In genomic region chr11:68127791-68128681, GRCh38 we compare ENCODE assay signal across 9 cellular contexts. TPM values are rescaled to one million over a fixed set of nuclear protein-coding genes. Genes with fewer than 3 reads are reported as not detected.
DNase-seq lines count a peak whose midpoint lies in the region; ATAC-seq and TF ChIP-seq lines count a peak whose summit lies in the region.
"Had no signal": no experiment of that assay in that cellular context is flagged by ENCODE, and none has a peak within 500 bp of the region (broad histone marks: within the 10 kb centered on the region; RNA-seq: fewer than 3 reads in every experiment).

No MANE protein-coding gene starts in this region.

- no peak overlapping the region for H3K27ac ChIP-seq in AG04450 (ENCODE audit: low read depth, low read length)
- H3K27ac ChIP-seq in SJSA1 = no peak overlapping the region
- H3K27ac ChIP-seq in neuronal stem cell (replicated peaks; ENCODE audit: low read length) = no peak overlapping the region
- no peak overlapping the region for H3K27ac ChIP-seq in foreskin keratinocyte

- H4K91ac ChIP-seq in neuronal stem cell (ENCODE audit: low read depth, low read length, poor library complexity) = no peak overlapping the region

- H3K14ac ChIP-seq in neuronal stem cell (ENCODE audit: low read length) = peak overlapping the region; percentile 47

- peaks cover 15% of the 10 kb centered on the region for H3K9me3 ChIP-seq in AG04450 (ENCODE audit: control insufficient read depth, insufficient read depth, low read length)
- peaks cover 11% of the 10 kb centered on the region for H3K9me3 ChIP-seq in SJSA1 (replicated peaks)
- H3K9me3 ChIP-seq in neuronal stem cell (replicated peaks in 1 of 2; ENCODE audit: control insufficient read depth in 2 of 2, insufficient read depth in 1 of 2, low read depth in 1 of 2, low read length in 2 of 2) = peaks cover 10 to 12% of the 10 kb centered on the region in 2 donors

- no peak overlapping the region for H2BK5ac ChIP-seq in neuronal stem cell (ENCODE audit: low read length)

- H3K18ac ChIP-seq in neuronal stem cell (ENCODE audit: low read length) = peak overlapping the region; percentile 90

- no peak for TF ChIP-seq CTCF in AG04450 (IDR thresholded peaks at IDR 0.05; ENCODE audit: low read depth, low read length)
- no peak for TF ChIP-seq CTCF in foreskin keratinocyte (conservative IDR thresholded peaks at IDR 0.05)

- H3K23ac ChIP-seq in neuronal stem cell (ENCODE audit: low read depth, low read length, poor library complexity) = peak overlapping the region; percentile 95

- no CpG with 5 or more reads among the region's 48 CpGs for WGBS in neuronal stem cell (ENCODE audit: extremely low coverage in 2 of 2, insufficient read length in 2 of 2, insufficient replicate concordance in 1 of 2), 2 donors

- no peak overlapping the region for H3K27ac Mint-ChIP-seq in activated naive CD4-positive, alpha-beta T cell treated with anti-CD3 and anti-CD28 coated beads, Interleukin-2, amount 10 ng/mL, durations not matched to agents 7 days and 5 days
- H3K27ac Mint-ChIP-seq: stimulated activated naive CD8-positive, alpha-beta T cell treated with anti-CD3 and anti-CD28 coated beads, Interleukin-15, Interleukin-2, amounts not matched to agents 100 ng/mL and 50 ng/mL, for 24 hours had no signal

- peak overlapping the region; percentile 100 for H2AK5ac ChIP-seq in neuronal stem cell (ENCODE audit: low read depth, low read length)

- H3K4me2 ChIP-seq in neuronal stem cell (ENCODE audit: insufficient read depth, low read length, poor library complexity, severe bottlenecking) = peak overlapping the region; percentile 66

- peak overlapping the region; percentile 10 for H2BK12ac ChIP-seq in neuronal stem cell (ENCODE audit: low read length)

- no peaks in the 10 kb centered on the region for H3K4me1 Mint-ChIP-seq in activated naive CD4-positive, alpha-beta T cell treated with anti-CD3 and anti-CD28 coated beads, Interleukin-2, amount 10 ng/mL, durations not matched to agents 7 days and 5 days

- no peaks in the 10 kb centered on the region for H3K27me3 ChIP-seq in AG04450 (ENCODE audit: control insufficient read depth, insufficient read depth, low read length)
- no peaks in the 10 kb centered on the region for H3K27me3 ChIP-seq in SJSA1 (replicated peaks)
- H3K27me3 ChIP-seq in neuronal stem cell (ENCODE audit: control insufficient read depth in 3 of 3, insufficient read depth in 3 of 3, low read depth in 1 of 3, low read length in 3 of 3) = peaks cover 0 to 8% (median 0%) of the 10 kb centered on the region in 3 experiments
- peaks cover 27% of the 10 kb centered on the region for H3K27me3 ChIP-seq in foreskin keratinocyte

- H3K36me3 ChIP-seq in SJSA1 = no peaks in the 10 kb centered on the region
- H3K36me3 ChIP-seq in neuronal stem cell (replicated peaks in 1 of 2; ENCODE audit: control insufficient read depth in 2 of 2, insufficient read depth in 2 of 2, low read length in 2 of 2) = no peaks in the 10 kb centered on the region

- peak overlapping the region; percentile 87 for H2AFZ ChIP-seq in neuronal stem cell (ENCODE audit: low read length)

- peak overlapping the region; percentile 23 for H3K4ac ChIP-seq in neuronal stem cell (ENCODE audit: low read length)

- peaks cover 5% of the 10 kb centered on the region for H3K36me3 Mint-ChIP-seq in activated naive CD4-positive, alpha-beta T cell treated with anti-CD3 and anti-CD28 coated beads, Interleukin-2, amount 10 ng/mL, durations not matched to agents 7 days and 5 days

- peaks cover 50% of the 10 kb centered on the region for H3K27me3 Mint-ChIP-seq in activated naive CD4-positive, alpha-beta T cell treated with anti-CD3 and anti-CD28 coated beads, Interleukin-2, amount 10 ng/mL, durations not matched to agents 7 days and 5 days

- CTCF ChIA-PET in AG04450 (lab: Charles Lee) = no interaction called here
- CTCF ChIA-PET in activated naive CD4-positive, alpha-beta T cell treated with anti-CD3 and anti-CD28 coated beads, Interleukin-2, amount 10 ng/mL, durations not matched to agents 7 days and 5 days (lab: Charles Lee) = no interaction called here

- H3K4me1 ChIP-seq in SJSA1 (replicated peaks) (peaks cover 10% of the 10 kb centered on the region), neuronal stem cell (ENCODE audit: control insufficient read depth in 2 of 2, insufficient read depth in 1 of 2, low read depth in 1 of 2, low read length in 2 of 2) (peaks cover 4 to 5% of the 10 kb centered on the region in 2 donors), foreskin keratinocyte (no peaks in the 10 kb centered on the region)

- no peak overlapping the region for H4K8ac ChIP-seq in neuronal stem cell (ENCODE audit: low read depth, low read length)

- no peak overlapping the region for H2BK120ac ChIP-seq in neuronal stem cell (ENCODE audit: low read depth, low read length)

- no peak overlapping the region for H3K4me3 Mint-ChIP-seq in activated naive CD4-positive, alpha-beta T cell treated with anti-CD3 and anti-CD28 coated beads, Interleukin-2, amount 10 ng/mL, durations not matched to agents 7 days and 5 days
- H3K4me3 Mint-ChIP-seq: stimulated activated naive CD8-positive, alpha-beta T cell treated with anti-CD3 and anti-CD28 coated beads, Interleukin-15, Interleukin-2, amounts not matched to agents 100 ng/mL and 50 ng/mL, for 24 hours had no signal

- peaks cover 9% of the 10 kb centered on the region for H3K9me3 Mint-ChIP-seq in activated naive CD4-positive, alpha-beta T cell treated with anti-CD3 and anti-CD28 coated beads, Interleukin-2, amount 10 ng/mL, durations not matched to agents 7 days and 5 days

- ATAC-seq in foreskin keratinocyte (no peak), GM18867 (IDR thresholded peaks at IDR 0.05; ENCODE audit: unreplicated experiment) (no peak)

- peak overlapping the region; percentile 37 for H2BK15ac ChIP-seq in neuronal stem cell (ENCODE audit: low read length)

- no peak overlapping the region for H3K9ac ChIP-seq in neuronal stem cell (ENCODE audit: low read depth, low read length, poor library complexity)

- POLR2A ChIA-PET in AG04450 (lab: Yijun Ruan, JAX) = interaction anchor here (0.5 to 1.5 kb wide), 3 partner anchors 10 to 65 kb away, joined by 3 to 5 read pairs (median 4); no protein-coding TSS in a partner anchor

- no peaks in the 10 kb centered on the region for H3K79me1 ChIP-seq in neuronal stem cell (ENCODE audit: low read depth, low read length)

- H3K4me3 ChIP-seq in AG04450 (ENCODE audit: low read depth, low read length) (peak overlapping the region; percentile 44), SJSA1 (peak overlapping the region; percentile 10), neuronal stem cell (ENCODE audit: low read length in 2 of 2) (peak overlapping the region in 1 of 2 donors; percentile 73)

- DNase-seq in AG04450 (ENCODE audit: low read depth, low spot score) = peak; percentile 23
- DNase-seq in SJSA1 (ENCODE audit: low read depth in 1 of 2, low spot score in 2 of 2) = no peak
- peak; percentile 71 for DNase-seq in globus pallidus (ENCODE audit: low spot score)
- DNase-seq in neuronal stem cell (ENCODE audit: low spot score) = peak; percentile 78
- no peak for DNase-seq in foreskin keratinocyte
- DNase-seq in activated naive CD4-positive, alpha-beta T cell treated with anti-CD3 and anti-CD28 coated beads, Interleukin-2, amount 10 ng/mL, durations not matched to agents 7 days and 5 days = no peak
- DNase-seq in NCI-H526 treated with DMSO at 0.1 percent for 48 hours (lab: John Stamatoyannopoulos, UW) = no peak

RNA-seq across cellular contexts. Expression of gene CHKA, which starts 6.8 kb away (rescaled TPM):
- 11.3 and 12.5 TPM in 2 replicates for polyA plus RNA-seq in AG04450 (2011; rRNA removed)
- 13.6 and 14.6 TPM in 2 replicates for polyA minus RNA-seq in AG04450 (2011; rRNA and poly(A)+ RNA removed)
- 28.5 and 36.1 TPM in 2 replicates for total RNA-seq in SJSA1 (2014; rRNA removed; shearing (Covaris generic))
- 21.6 TPM for polyA plus RNA-seq in neuronal stem cell (2013, experiment 1 of 2)
- polyA plus RNA-seq in neuronal stem cell (2013, experiment 2 of 2) = 22.9 TPM
- total RNA-seq in foreskin keratinocyte = 3.8 and 5.4 TPM in 2 replicates
- 3.4 and 4.3 TPM in 2 replicates for polyA plus RNA-seq in foreskin keratinocyte

Comparison
In these comparisons a context has a peak if more than half of its experiments do, and no peak if none do; other contexts are left out.
1. DNase-seq: peak in AG04450 (single experiment), globus pallidus (single experiment) and neuronal stem cell (single experiment); none in SJSA1 (0 of 2), foreskin keratinocyte (0 of 2), activated naive CD4-positive, alpha-beta T cell treated with anti-CD3 and anti-CD28 coated beads, Interleukin-2, amount 10 ng/mL, durations not matched to agents 7 days and 5 days (single experiment) and NCI-H526 treated with DMSO at 0.1 percent for 48 hours (single experiment).